ENCODE assay signal across 1 cellular context in genomic region chr4:70667710-70668535, GRCh38.
TF ChIP-seq lines count a peak whose summit lies in the region.

No MANE protein-coding gene starts in this region.

TF ChIP-seq in H1, 55 proteins besides CTCF, POLR2A, EP300 and RAD21:
- TF ChIP-seq BRCA1 (IDR thresholded peaks at IDR 0.05; ENCODE audit: low read depth, low read length) (no peak), EGR1 (IDR thresholded peaks at IDR 0.05; ENCODE audit: borderline replicate concordance, low read depth, low read length) (no peak), KDM1A (IDR thresholded peaks at IDR 0.05; ENCODE audit: borderline replicate concordance, low read length) (no peak), EZH2 (IDR thresholded peaks at IDR 0.05; ENCODE audit: low read depth, low read length, severe bottlenecking) (no peak), CEBPB (IDR thresholded peaks at IDR 0.05; ENCODE audit: low read depth, low read length) (no peak), TAF1 (IDR thresholded peaks at IDR 0.05; ENCODE audit: low read depth, low read length) (no peak), CREB1 (IDR thresholded peaks at IDR 0.05) (no peak), NRF1 (IDR thresholded peaks at IDR 0.05; ENCODE audit: low read depth, low read length) (no peak), HDAC2 (IDR thresholded peaks at IDR 0.05; ENCODE audit: borderline replicate concordance in 1 of 2, low read depth in 2 of 2, low read length in 2 of 2) (no peak), POLR2AphosphoS5 (IDR thresholded peaks at IDR 0.05; ENCODE audit: low read depth, low read length) (no peak), CTBP2 (IDR thresholded peaks at IDR 0.05; ENCODE audit: borderline replicate concordance, insufficient read depth, insufficient read length, low read length) (no peak), SP1 (IDR thresholded peaks at IDR 0.05; ENCODE audit: low read depth, low read length) (no peak), BCL11A (IDR thresholded peaks at IDR 0.05; ENCODE audit: low read depth in 2 of 2, low read length in 2 of 2) (no peak), SIX5 (IDR thresholded peaks at IDR 0.05; ENCODE audit: low read depth, low read length) (no peak)
